18 cellular contexts compared by ENCODE assay signal in genomic region chr1:175094626-175095025, GRCh38. TPM values are rescaled to one million over a fixed set of nuclear protein-coding genes. Genes with fewer than 3 reads are reported as not detected.
DNase-seq lines count a peak whose midpoint lies in the region; ATAC-seq and TF ChIP-seq lines count a peak whose summit lies in the region.
"Had no signal": no experiment of that assay in that cellular context is flagged by ENCODE, and none has a peak within 500 bp of the region (broad histone marks: within the 10 kb centered on the region; RNA-seq: fewer than 3 reads in every experiment).

No MANE protein-coding gene starts in this region.

- H2AFZ ChIP-seq in Karpas-422 (ENCODE audit: low read length) (no peak overlapping the region), parathyroid adenoma (no peak overlapping the region)

- H3K4me3 ChIP-seq in Karpas-422 (ENCODE audit: low read length) (no peak overlapping the region), parathyroid adenoma (ENCODE audit: low read depth, low read length) (no peak overlapping the region)
- H3K4me3 ChIP-seq: BLaER1 treated with 17β-estradiol and CSF1 and Interleukin-3, amounts not matched to agents 10 nM and 100 nM had no signal

- H3K79me2 ChIP-seq in Karpas-422 (ENCODE audit: low read length): no peaks in the 10 kb centered on the region
- H3K79me2 ChIP-seq in parathyroid adenoma: no peaks in the 10 kb centered on the region

- TF ChIP-seq CTCF in parathyroid adenoma (IDR thresholded peaks at IDR 0.05): no peak

- H3K4me1 ChIP-seq in Karpas-422 (ENCODE audit: low read length): peaks cover 11% of the 10 kb centered on the region
- H3K4me1 ChIP-seq in parathyroid adenoma: peaks cover 14% of the 10 kb centered on the region

- H3K36me3 ChIP-seq in Karpas-422 (ENCODE audit: insufficient read depth, low read length) (no peaks in the 10 kb centered on the region), parathyroid adenoma (ENCODE audit: control insufficient read depth, insufficient read depth, low read length) (no peaks in the 10 kb centered on the region)
- H3K36me3 ChIP-seq: BLaER1 treated with 17β-estradiol and CSF1 and Interleukin-3, amounts not matched to agents 10 nM and 100 nM had no signal

- H3K9ac ChIP-seq in Karpas-422 (ENCODE audit: low read length): no peak overlapping the region
- H3K9ac ChIP-seq in parathyroid adenoma: no peak overlapping the region
- H3K9ac ChIP-seq: BLaER1 treated with 17β-estradiol and CSF1 and Interleukin-3, amounts not matched to agents 10 nM and 100 nM had no signal

- peak; percentile 48 for DNase-seq in NCI-H2107 treated with DMSO at 0.1 percent for 48 hours (lab: John Stamatoyannopoulos, UW; ENCODE audit: unreplicated experiment)
- DNase-seq in NCI-H2107 (lab: John Stamatoyannopoulos, UW): no peak
- DNase-seq in Karpas-422: peak; percentile 46
- DNase-seq in NCI-H345 treated with DMSO at 0.1 percent for 48 hours (lab: John Stamatoyannopoulos, UW; ENCODE audit: unreplicated experiment): peak; percentile 18
- DNase-seq in activated CD4-positive, alpha-beta T cell treated with anti-CD3 and anti-CD28 coated beads for 1 hour: no peak
- DNase-seq: CD8-positive, alpha-beta T cell; DMS79 treated with DMSO at 0.1 percent for 48 hours; GF-D8; GOT3; H7; HFFc6 had no signal

- no peaks in the 10 kb centered on the region for H4K20me1 ChIP-seq in Karpas-422 (ENCODE audit: insufficient read depth, low read depth, low read length)
- H4K20me1 ChIP-seq: BLaER1 treated with 17β-estradiol and CSF1 and Interleukin-3, amounts not matched to agents 10 nM and 100 nM had no signal

- no peaks in the 10 kb centered on the region for H3K9me2 ChIP-seq in Karpas-422 (replicated peaks; ENCODE audit: insufficient read depth, low read length)

- H3K4me2 ChIP-seq in Karpas-422 (ENCODE audit: low read depth, low read length, poor library complexity, severe bottlenecking) (peak overlapping the region; percentile 31), parathyroid adenoma (ENCODE audit: low read length) (no peak overlapping the region)
- H3K4me2 ChIP-seq: BLaER1 treated with 17β-estradiol and CSF1 and Interleukin-3, amounts not matched to agents 10 nM and 100 nM had no signal

- H3K27me3 ChIP-seq in Karpas-422 (ENCODE audit: low read length) (no peaks in the 10 kb centered on the region), parathyroid adenoma (ENCODE audit: control insufficient read depth, insufficient read depth, low read length) (no peaks in the 10 kb centered on the region)
- H3K27me3 ChIP-seq: BLaER1 treated with 17β-estradiol and CSF1 and Interleukin-3, amounts not matched to agents 10 nM and 100 nM had no signal

- H3K27ac ChIP-seq in Karpas-422 (ENCODE audit: low read length) (no peak overlapping the region), parathyroid adenoma (peak overlapping the region; percentile 74)
- H3K27ac ChIP-seq: BLaER1 treated with 17β-estradiol and CSF1 and Interleukin-3, amounts not matched to agents 10 nM and 100 nM had no signal

- H3K9me3 ChIP-seq in Karpas-422 (ENCODE audit: low read length) (no peaks in the 10 kb centered on the region), parathyroid adenoma (ENCODE audit: control insufficient read depth, low read length) (no peaks in the 10 kb centered on the region)
- H3K9me3 ChIP-seq: BLaER1 treated with 17β-estradiol and CSF1 and Interleukin-3, amounts not matched to agents 10 nM and 100 nM had no signal

- no peak for ATAC-seq in GM19324 (IDR thresholded peaks at IDR 0.05; ENCODE audit: low FRiP score, unreplicated experiment)
- ATAC-seq: CD8-positive, alpha-beta T cell; HCT116 had no signal

RNA-seq across cellular contexts. Expression of gene TNN, which starts 27.0 kb away (rescaled TPM):
- not detected in 2 replicates for total RNA-seq in Karpas-422 (2014; rRNA removed; shearing (Covaris generic); ENCODE audit: low replicate concordance)
- total RNA-seq: A172; B cell; CD8-positive, alpha-beta T cell; HFFc6; HT-29 had no signal

Comparison
In these comparisons a context has a peak if more than half of its experiments do, and no peak if none do; other contexts are left out.
1. DNase-seq: peak in NCI-H2107 treated with DMSO at 0.1 percent for 48 hours (single experiment), Karpas-422 (single experiment) and NCI-H345 treated with DMSO at 0.1 percent for 48 hours (single experiment); none in NCI-H2107 (single experiment) and activated CD4-positive, alpha-beta T cell treated with anti-CD3 and anti-CD28 coated beads for 1 hour (single experiment).